ENCODE assay signal across 19 cellular contexts in genomic region chr2:191003405-191004309, GRCh38. TPM values are rescaled to one million over a fixed set of nuclear protein-coding genes. Genes with fewer than 3 reads are reported as not detected.
DNase-seq lines count a peak whose midpoint lies in the region; ATAC-seq and TF ChIP-seq lines count a peak whose summit lies in the region.
"Had no signal": no experiment of that assay in that cellular context is flagged by ENCODE, and none has a peak within 500 bp of the region (broad histone marks: within the 10 kb centered on the region; RNA-seq: fewer than 3 reads in every experiment).

No MANE protein-coding gene starts in this region.

- no peak overlapping the region for H3K4me3 Mint-ChIP-seq in activated naive CD4-positive, alpha-beta T cell treated with anti-CD3 and anti-CD28 coated beads, Interleukin-2, amount 50 U/mL, for 24 hours
- no peak overlapping the region for H3K4me3 Mint-ChIP-seq in activated B cell treated with CpG ODN at 0.5 μM for 24 hours
- H3K4me3 Mint-ChIP-seq in dendritic cell treated with granulocyte-macrophage colony-stimulating factor and Interleukin-4, amounts not matched to agents 40 ng/mL and 50 ng/mL, for 4 days = no peak overlapping the region
- H3K4me3 Mint-ChIP-seq in stimulated activated naive CD8-positive, alpha-beta T cell treated with anti-CD3 and anti-CD28 coated beads, Interleukin-15, amount 100 ng/mL, for 72 hours = peak overlapping the region in 1 of 2 donors; percentile 18
- H3K4me3 Mint-ChIP-seq: type B pancreatic cell had no signal

- no peak for TF ChIP-seq CTCF in activated B cell treated with CpG ODN at 0.5 μM for 24 hours (IDR thresholded peaks at IDR 0.05)

- H3K27me3 Mint-ChIP-seq in activated naive CD4-positive, alpha-beta T cell treated with anti-CD3 and anti-CD28 coated beads, Interleukin-2, amount 50 U/mL, for 24 hours = no peaks in the 10 kb centered on the region
- no peaks in the 10 kb centered on the region for H3K27me3 Mint-ChIP-seq in activated B cell treated with CpG ODN at 0.5 μM for 24 hours
- H3K27me3 Mint-ChIP-seq in dendritic cell treated with granulocyte-macrophage colony-stimulating factor and Interleukin-4, amounts not matched to agents 40 ng/mL and 50 ng/mL, for 4 days = no peaks in the 10 kb centered on the region
- H3K27me3 Mint-ChIP-seq in stimulated activated naive CD8-positive, alpha-beta T cell treated with anti-CD3 and anti-CD28 coated beads, Interleukin-15, amount 100 ng/mL, for 72 hours = no peaks in the 10 kb centered on the region
- H3K27me3 Mint-ChIP-seq: type B pancreatic cell had no signal

- peaks cover 6% of the 10 kb centered on the region for H3K9me3 Mint-ChIP-seq in activated naive CD4-positive, alpha-beta T cell treated with anti-CD3 and anti-CD28 coated beads, Interleukin-2, amount 50 U/mL, for 24 hours
- H3K9me3 Mint-ChIP-seq in activated B cell treated with CpG ODN at 0.5 μM for 24 hours = peaks cover 2% of the 10 kb centered on the region
- peaks cover 22% of the 10 kb centered on the region for H3K9me3 Mint-ChIP-seq in dendritic cell treated with granulocyte-macrophage colony-stimulating factor and Interleukin-4, amounts not matched to agents 40 ng/mL and 50 ng/mL, for 4 days
- peaks cover 30 to 32% of the 10 kb centered on the region in 2 donors for H3K9me3 Mint-ChIP-seq in stimulated activated naive CD8-positive, alpha-beta T cell treated with anti-CD3 and anti-CD28 coated beads, Interleukin-15, amount 100 ng/mL, for 72 hours
- H3K9me3 Mint-ChIP-seq: type B pancreatic cell had no signal

- H3K27me3 ChIP-seq in right cardiac atrium (ENCODE audit: control insufficient read depth, insufficient read depth) = no peaks in the 10 kb centered on the region
- H3K27me3 ChIP-seq: stomach had no signal

- H3K4me1 ChIP-seq in right cardiac atrium (ENCODE audit: control insufficient read depth, insufficient read depth, low read length) = no peaks in the 10 kb centered on the region

- POLR2A ChIA-PET in activated B cell treated with CpG ODN at 0.5 μM for 24 hours (lab: Charles Lee) = no interaction called here

- peaks cover 59% of the 10 kb centered on the region for H3K36me3 Mint-ChIP-seq in activated naive CD4-positive, alpha-beta T cell treated with anti-CD3 and anti-CD28 coated beads, Interleukin-2, amount 50 U/mL, for 24 hours
- H3K36me3 Mint-ChIP-seq in activated B cell treated with CpG ODN at 0.5 μM for 24 hours (ENCODE audit: low read depth) = peaks cover 99% of the 10 kb centered on the region
- H3K36me3 Mint-ChIP-seq in dendritic cell treated with granulocyte-macrophage colony-stimulating factor and Interleukin-4, amounts not matched to agents 40 ng/mL and 50 ng/mL, for 4 days (ENCODE audit: low read depth) = peaks cover 100% of the 10 kb centered on the region

- 96% methylated on average over 6 of the region's 6 CpGs for WGBS in right cardiac atrium

- H3K4me3 ChIP-seq in right cardiac atrium (ENCODE audit: low read length) = no peak overlapping the region
- H3K4me3 ChIP-seq: K562, stomach had no signal

- ATAC-seq in activated B cell treated with CpG ODN at 0.5 μM for 24 hours (ENCODE audit: low read depth) = no peak
- ATAC-seq in stimulated activated naive CD8-positive, alpha-beta T cell treated with anti-CD3 and anti-CD28 coated beads, Interleukin-15, amount 100 ng/mL, for 72 hours = peak; percentile 34
- ATAC-seq in right cardiac atrium = no peak
- no peak for ATAC-seq in GM19455 (IDR thresholded peaks at IDR 0.05; ENCODE audit: unreplicated experiment)
- ATAC-seq: K562, left lobe of liver had no signal

- H3K4me1 Mint-ChIP-seq in activated naive CD4-positive, alpha-beta T cell treated with anti-CD3 and anti-CD28 coated beads, Interleukin-2, amount 50 U/mL, for 24 hours = peaks cover 80% of the 10 kb centered on the region
- H3K4me1 Mint-ChIP-seq in activated B cell treated with CpG ODN at 0.5 μM for 24 hours = peaks cover 7% of the 10 kb centered on the region
- no peaks in the 10 kb centered on the region for H3K4me1 Mint-ChIP-seq in dendritic cell treated with granulocyte-macrophage colony-stimulating factor and Interleukin-4, amounts not matched to agents 40 ng/mL and 50 ng/mL, for 4 days (ENCODE audit: low read depth)
- H3K4me1 Mint-ChIP-seq in stimulated activated naive CD8-positive, alpha-beta T cell treated with anti-CD3 and anti-CD28 coated beads, Interleukin-15, amount 100 ng/mL, for 72 hours = peaks cover 88% of the 10 kb centered on the region

- no peak for DNase-seq in activated naive CD4-positive, alpha-beta T cell (lab: John Stamatoyannopoulos, UW)
- no peak for DNase-seq in activated B cell treated with CpG ODN at 0.5 μM for 24 hours
- no peak for DNase-seq in stimulated activated naive CD8-positive, alpha-beta T cell treated with anti-CD3 and anti-CD28 coated beads, Interleukin-15, amount 100 ng/mL, for 72 hours
- no peak for DNase-seq in right cardiac atrium
- DNase-seq in NCI-H146 treated with DMSO at 0.1 percent for 48 hours (lab: John Stamatoyannopoulos, UW; ENCODE audit: unreplicated experiment) = no peak
- DNase-seq: activated gamma-delta T cell; H7; NCI-H187; NCI-H446; SIG-M5; stimulated activated CD4-positive, alpha-beta T cell treated with anti-CD3 and anti-CD28 coated beads, Interleukin-2, amount 100 ng/mL, for 24 hours; stomach had no signal

- intact Hi-C loops in activated B cell treated with CpG ODN at 0.5 μM for 24 hours (cut with micrococcal nuclease) = loop anchor here (5.0 kb wide), 1 partner anchor 86 kb away; no protein-coding TSS in a partner anchor
- intact Hi-C loops in dendritic cell treated with granulocyte-macrophage colony-stimulating factor and Interleukin-4, amounts not matched to agents 40 ng/mL and 50 ng/mL, for 4 days (cut with micrococcal nuclease) = no loop called here
- intact Hi-C loops in right cardiac atrium (cut with DNase I) = no loop called here

- H3K27ac ChIP-seq in right cardiac atrium (ENCODE audit: low read length) = no peak overlapping the region
- H3K27ac ChIP-seq: stomach, VCaP had no signal

- peak overlapping the region; percentile 65 for H3K27ac Mint-ChIP-seq in activated naive CD4-positive, alpha-beta T cell treated with anti-CD3 and anti-CD28 coated beads, Interleukin-2, amount 50 U/mL, for 24 hours
- peak overlapping the region; percentile 46 for H3K27ac Mint-ChIP-seq in activated B cell treated with CpG ODN at 0.5 μM for 24 hours
- H3K27ac Mint-ChIP-seq in dendritic cell treated with granulocyte-macrophage colony-stimulating factor and Interleukin-4, amounts not matched to agents 40 ng/mL and 50 ng/mL, for 4 days = peak overlapping the region; percentile 18
- peak overlapping the region; percentile 30 to 79 for H3K27ac Mint-ChIP-seq in stimulated activated naive CD8-positive, alpha-beta T cell treated with anti-CD3 and anti-CD28 coated beads, Interleukin-15, amount 100 ng/mL, for 72 hours
- H3K27ac Mint-ChIP-seq: type B pancreatic cell had no signal

- CTCF ChIA-PET in activated B cell treated with CpG ODN at 0.5 μM for 24 hours (lab: Charles Lee) = no interaction called here

- H3K9me3 ChIP-seq in right cardiac atrium (ENCODE audit: control insufficient read depth, low read length) = no peaks in the 10 kb centered on the region
- H3K9me3 ChIP-seq: stomach had no signal

RNA-seq across cellular contexts. Expression of gene STAT1, which starts 10.3 kb away (rescaled TPM):
- 71.2 and 85.1 TPM in 2 replicates for total RNA-seq in activated B cell treated with CpG ODN at 0.5 μM for 24 hours
- total RNA-seq in right cardiac atrium = 10 to 100 TPM; 45.9 to 73.2 (median 61.8) TPM
- 19.4 TPM for polyA plus RNA-seq in right cardiac atrium
